In genomic region chr17:60525347-60525623, GRCh38 we compare ENCODE assay signal across 8 cellular contexts. TPM values are rescaled to one million over a fixed set of nuclear protein-coding genes. Genes with fewer than 3 reads are reported as not detected.
DNase-seq lines count a peak whose midpoint lies in the region; ATAC-seq and TF ChIP-seq lines count a peak whose summit lies in the region.

No MANE protein-coding gene starts in this region.

- peak; percentile 4 for ATAC-seq in GM21367 (IDR thresholded peaks at IDR 0.05; ENCODE audit: unreplicated experiment)
- ATAC-seq in GM21825 (IDR thresholded peaks at IDR 0.05; ENCODE audit: unreplicated experiment), result no peak

- peak overlapping the region; percentile 79 for H3K27ac Mint-ChIP-seq in glutamatergic neuron (ENCODE audit: unreplicated experiment)

- H3K27me3 ChIP-seq in prostate gland (replicated peaks; ENCODE audit: insufficient read depth), result no peaks in the 10 kb centered on the region

- H3K4me3 ChIP-seq in WI38 (ENCODE audit: low read depth, low read length) (peak overlapping the region; percentile 100), prostate gland (peak overlapping the region; percentile 78 to 90)

- TF ChIP-seq CTCF in WI38 (IDR thresholded peaks at IDR 0.05; ENCODE audit: low read depth, low read length) (no peak), glutamatergic neuron (IDR thresholded peaks at IDR 0.05; ENCODE audit: partially characterized antibody, unreplicated experiment) (no peak), prostate gland (IDR thresholded peaks at IDR 0.05) (no peak)

- peaks cover 7% of the 10 kb centered on the region for H3K27me3 Mint-ChIP-seq in glutamatergic neuron (ENCODE audit: unreplicated experiment)

- DNase-seq in A172 (ENCODE audit: low spot score) (peak; percentile 33), glutamatergic neuron (no peak), prostate gland (ENCODE audit: low spot score) (peak; percentile 10), NCI-H2107 treated with DMSO at 0.1 percent for 48 hours (lab: John Stamatoyannopoulos, UW; ENCODE audit: unreplicated experiment) (no peak), foreskin melanocyte (no peak)

- WGBS in prostate gland, result under 1% methylated on average over 8 of the region's 8 CpGs

- no peaks in the 10 kb centered on the region for H3K9me3 ChIP-seq in prostate gland

- no peaks in the 10 kb centered on the region for H3K36me3 Mint-ChIP-seq in glutamatergic neuron (ENCODE audit: unreplicated experiment)

- no peaks in the 10 kb centered on the region for H3K4me1 ChIP-seq in prostate gland (replicated peaks)

- H3K27ac ChIP-seq in prostate gland, result peak overlapping the region; percentile 98 to 100

- TF ChIP-seq POLR2A in prostate gland (IDR thresholded peaks at IDR 0.05), result no peak

- peaks cover 5% of the 10 kb centered on the region for H3K4me1 Mint-ChIP-seq in glutamatergic neuron (ENCODE audit: low read depth, unreplicated experiment)

- no peaks in the 10 kb centered on the region for H3K36me3 ChIP-seq in prostate gland

- intact Hi-C loops in prostate gland (cut with DNase I), result loop anchor here (5.0 kb wide), 1 partner anchor 112 kb away; no protein-coding TSS in a partner anchor

- H3K9me3 Mint-ChIP-seq in glutamatergic neuron (ENCODE audit: unreplicated experiment), result peaks cover 5% of the 10 kb centered on the region

- H3K4me3 Mint-ChIP-seq in glutamatergic neuron (ENCODE audit: unreplicated experiment), result peak overlapping the region; percentile 98

RNA-seq across cellular contexts. Expression of gene APPBP2, which starts 0.8 kb away (rescaled TPM):
- 36.7 and 42.4 TPM in 2 replicates for total RNA-seq in A172 (2014; rRNA removed; shearing (Covaris generic))
- 46.8 TPM for total RNA-seq in glutamatergic neuron (ENCODE audit: unreplicated experiment)
- 10 to 100 TPM; 35.7 to 50.0 TPM for total RNA-seq in prostate gland

Comparison
In these comparisons a context has a peak if more than half of its experiments do, and no peak if none do; other contexts are left out.
1. DNase-seq: peak in A172 (single experiment) and prostate gland (single experiment); none in glutamatergic neuron (single experiment), NCI-H2107 treated with DMSO at 0.1 percent for 48 hours (single experiment) and foreskin melanocyte (single experiment).